10 cellular contexts compared by ENCODE assay signal in genomic region chr1:118154220-118154619, GRCh38. TPM values are rescaled to one million over a fixed set of nuclear protein-coding genes. Genes with fewer than 3 reads are reported as not detected.
DNase-seq lines count a peak whose midpoint lies in the region; ATAC-seq and TF ChIP-seq lines count a peak whose summit lies in the region.
"Had no signal": no experiment of that assay in that cellular context is flagged by ENCODE, and none has a peak within 500 bp of the region (broad histone marks: within the 10 kb centered on the region; RNA-seq: fewer than 3 reads in every experiment).

No MANE protein-coding gene starts in this region.

- no peak overlapping the region for H3K9ac ChIP-seq in Karpas-422 (ENCODE audit: low read length)

- H3K9me3 ChIP-seq in Karpas-422 (ENCODE audit: low read length), result no peaks in the 10 kb centered on the region

- H4K20me1 ChIP-seq in Karpas-422 (ENCODE audit: insufficient read depth, low read depth, low read length), result no peaks in the 10 kb centered on the region

- no peaks in the 10 kb centered on the region for H3K9me2 ChIP-seq in Karpas-422 (replicated peaks; ENCODE audit: insufficient read depth, low read length)

- no peaks in the 10 kb centered on the region for H3K79me2 ChIP-seq in Karpas-422 (ENCODE audit: low read length)

- no peaks in the 10 kb centered on the region for H3K36me3 ChIP-seq in Karpas-422 (ENCODE audit: insufficient read depth, low read length)

- no peaks in the 10 kb centered on the region for H3K4me1 ChIP-seq in Karpas-422 (ENCODE audit: low read length)

- no peak overlapping the region for H3K27ac Mint-ChIP-seq in progenitor cell of endocrine pancreas
- H3K27ac Mint-ChIP-seq: naive thymus-derived CD4-positive, alpha-beta T cell had no signal

- peak; percentile 33 for TF ChIP-seq CTCF in cardiac fibroblast (IDR thresholded peaks at IDR 0.05; ENCODE audit: low read depth, low read length)
- TF ChIP-seq CTCF in progenitor cell of endocrine pancreas (IDR thresholded peaks at IDR 0.05; ENCODE audit: unreplicated experiment), result peak; percentile 38
- TF ChIP-seq CTCF in dorsolateral prefrontal cortex (IDR thresholded peaks at IDR 0.05 in 54 of 56, conservative IDR thresholded peaks at IDR 0.05 in 2 of 56; ENCODE audit: low read depth in 1 of 56, partially characterized antibody in 56 of 56), result peak in 27 of 56 donors; percentile 6 to 49 (median 22)

- H3K27ac ChIP-seq in Karpas-422 (ENCODE audit: low read length) (no peak overlapping the region), dorsolateral prefrontal cortex (no peak overlapping the region)

- H2AFZ ChIP-seq in Karpas-422 (ENCODE audit: low read length), result no peak overlapping the region

- no peaks in the 10 kb centered on the region for H3K27me3 Mint-ChIP-seq in progenitor cell of endocrine pancreas

- H3K4me3 Mint-ChIP-seq in progenitor cell of endocrine pancreas (ENCODE audit: low read depth), result no peak overlapping the region
- H3K4me3 Mint-ChIP-seq: naive thymus-derived CD4-positive, alpha-beta T cell had no signal

- no peaks in the 10 kb centered on the region for H3K36me3 Mint-ChIP-seq in progenitor cell of endocrine pancreas (ENCODE audit: insufficient read depth)
- H3K36me3 Mint-ChIP-seq: naive thymus-derived CD4-positive, alpha-beta T cell had no signal

- H3K4me2 ChIP-seq in Karpas-422 (ENCODE audit: low read depth, low read length, poor library complexity, severe bottlenecking), result no peak overlapping the region

- ATAC-seq in GM18870 (IDR thresholded peaks at IDR 0.05; ENCODE audit: unreplicated experiment) (no peak), GM21723 (IDR thresholded peaks at IDR 0.05; ENCODE audit: unreplicated experiment) (no peak)
- ATAC-seq: naive thymus-derived CD4-positive, alpha-beta T cell had no signal

- H3K4me3 ChIP-seq in Karpas-422 (ENCODE audit: low read length), result no peak overlapping the region
- no peak overlapping the region for H3K4me3 ChIP-seq in cardiac fibroblast (replicated peaks in 1 of 2; ENCODE audit: low read depth in 2 of 2, low read length in 2 of 2)
- no peak overlapping the region for H3K4me3 ChIP-seq in dorsolateral prefrontal cortex

- intact Hi-C loops in dorsolateral prefrontal cortex (cut with DNase I), result no loop called here

- H3K4me1 Mint-ChIP-seq in progenitor cell of endocrine pancreas (ENCODE audit: low read depth), result peaks cover 2% of the 10 kb centered on the region
- H3K4me1 Mint-ChIP-seq: naive thymus-derived CD4-positive, alpha-beta T cell had no signal

- H3K9me3 Mint-ChIP-seq in progenitor cell of endocrine pancreas (ENCODE audit: low read depth), result no peaks in the 10 kb centered on the region
- H3K9me3 Mint-ChIP-seq: naive thymus-derived CD4-positive, alpha-beta T cell had no signal

- H3K27me3 ChIP-seq in Karpas-422 (ENCODE audit: low read length) (no peaks in the 10 kb centered on the region), dorsolateral prefrontal cortex (peaks cover 0 to 4% (median 0%) of the 10 kb centered on the region in 45 donors)

- peak in 2 of 3 experiments; percentile 19 to 29 for DNase-seq in NCI-H1417 (lab: John Stamatoyannopoulos, UW)
- DNase-seq in NCI-H1417 treated with DMSO at 0.1 percent for 48 hours (lab: John Stamatoyannopoulos, UW), result no peak
- peak; percentile 50 for DNase-seq in Karpas-422
- peak in 1 of 2 donors; percentile 21 for DNase-seq in cardiac fibroblast (ENCODE audit: low read depth in 2 of 2)
- no peak for DNase-seq in progenitor cell of endocrine pancreas (ENCODE audit: low spot score, unreplicated experiment)
- DNase-seq in dorsolateral prefrontal cortex, result no peak
- DNase-seq: ACHN; naive thymus-derived CD4-positive, alpha-beta T cell had no signal

RNA-seq across cellular contexts. Expression of gene SPAG17, which starts 30.8 kb away (rescaled TPM):
- total RNA-seq in Karpas-422 (2014; rRNA removed; shearing (Covaris generic); ENCODE audit: low replicate concordance), result not detected in 2 replicates
- 13.4 and 14.9 TPM in 2 replicates for total RNA-seq in progenitor cell of endocrine pancreas
- 1 to 10 TPM in 76 of 120 experiments, under 1 TPM in 39, not detected in 5; 0.07 to 4.7 (median 1.3) TPM for total RNA-seq in dorsolateral prefrontal cortex
- total RNA-seq: naive thymus-derived CD4-positive, alpha-beta T cell had no signal

Comparison
In these comparisons a context has a peak if more than half of its experiments do, and no peak if none do; other contexts are left out.
1. DNase-seq: peak in NCI-H1417 (2 of 3) and Karpas-422 (single experiment); none in NCI-H1417 treated with DMSO at 0.1 percent for 48 hours (single experiment), progenitor cell of endocrine pancreas (single experiment) and dorsolateral prefrontal cortex (0 of 10).